In the genomic region with DNA sequence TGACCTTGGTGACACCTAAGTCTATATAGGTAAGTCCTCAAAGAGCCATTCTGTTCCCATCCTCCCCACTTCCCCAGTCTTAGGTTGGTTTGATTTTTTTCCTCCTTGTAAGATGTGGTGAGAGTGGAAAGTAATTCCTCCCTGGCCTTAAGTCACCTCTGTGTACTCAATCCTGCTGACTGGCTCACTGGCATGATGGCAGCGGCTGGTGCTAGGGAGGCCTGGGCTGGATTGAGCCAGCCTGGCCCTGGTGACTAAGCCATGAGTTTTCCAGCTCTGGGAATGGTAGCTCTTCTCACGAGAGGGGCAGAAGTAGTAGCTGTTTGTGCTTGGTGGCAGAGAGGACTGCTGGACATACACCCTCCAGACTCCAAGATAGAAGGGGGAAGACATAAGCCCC, we compare ENCODE assay signal across 9 cellular contexts. TPM values are rescaled to one million over a fixed set of nuclear protein-coding genes. Genes with fewer than 3 reads are reported as not detected.
A peak's percentile ranks its signal among the peaks of the same experiment; 100 is the strongest.
DNase-seq lines count a peak whose midpoint lies in the region; ATAC-seq, FAIRE-seq and TF ChIP-seq lines count a peak whose summit lies in the region.
"Had no signal": no experiment of that assay in that cellular context is flagged by ENCODE, and none has a peak within 500 bp of the region (broad histone marks: within the 10 kb centered on the region; RNA-seq: fewer than 3 reads in every experiment).

No MANE protein-coding gene starts in this region.

- no peaks in the 10 kb centered on the region for H3K27me3 Mint-ChIP-seq in naive B cell

- no peaks in the 10 kb centered on the region for H3K9me3 ChIP-seq in endothelial cell of umbilical vein (replicated peaks; ENCODE audit: control insufficient read depth, insufficient read depth, low read length)

- peak overlapping the region; percentile 1 for H3K4me2 ChIP-seq in endothelial cell of umbilical vein (ENCODE audit: insufficient read depth, low read length)

- peak overlapping the region; percentile 9 to 96 (median 86) for H3K4me3 Mint-ChIP-seq in naive B cell

- H4K20me1 ChIP-seq in endothelial cell of umbilical vein (replicated peaks; ENCODE audit: control insufficient read depth, extremely low read depth, insufficient read depth, low read length): no peaks in the 10 kb centered on the region

- POLR2A ChIA-PET in endothelial cell of umbilical vein (lab: Charles Lee): interaction anchor here (0.6 to 1.6 kb wide), 2 partner anchors 33 to 95 kb away, joined by 3 to 6 read pairs; no protein-coding TSS in a partner anchor

- no peaks in the 10 kb centered on the region for H3K9me3 Mint-ChIP-seq in naive B cell

- TF ChIP-seq POLR2A in endothelial cell of umbilical vein (IDR thresholded peaks at IDR 0.05; ENCODE audit: low read depth, low read length): no peak

- H3K36me3 Mint-ChIP-seq in naive B cell: no peaks in the 10 kb centered on the region

- peaks cover 2% of the 10 kb centered on the region for H3K79me2 ChIP-seq in endothelial cell of umbilical vein (ENCODE audit: control insufficient read depth, insufficient read depth, low read length)

- H3K27me3 ChIP-seq in endothelial cell of umbilical vein (ENCODE audit: control insufficient read depth in 2 of 2, insufficient read depth in 2 of 2, low read length in 2 of 2): no peaks in the 10 kb centered on the region

- no peak for ATAC-seq in naive B cell (ENCODE audit: low read depth in 2 of 2)
- no peak for ATAC-seq in HG03039 (IDR thresholded peaks at IDR 0.05; ENCODE audit: unreplicated experiment)

- dilution Hi-C loops in endothelial cell of umbilical vein (cut with MboI; ENCODE audit: extremely low pct_ligation_motif_present, low sequenced_read_pairs): no loop called here

- BruUV-seq in endothelial cell of umbilical vein (replicated peaks; lab: Mats Ljungman, UMichigan): no TSS peak

- CTCF ChIA-PET in endothelial cell of umbilical vein (lab: Charles Lee): interaction anchor here (0.8 to 18.8 kb wide), 3 partner anchors 9 to 79 kb away, joined by 4 to 434 read pairs (median 4); partner anchors contain the start of gene DHX8

- intact Hi-C loops in endothelial cell of umbilical vein (cut with micrococcal nuclease): no loop called here

- H3K36me3 ChIP-seq in endothelial cell of umbilical vein (ENCODE audit: control insufficient read depth in 2 of 2, extremely low read depth in 1 of 2, insufficient read depth in 2 of 2, low read length in 2 of 2): no peaks in the 10 kb centered on the region

- H3K9ac ChIP-seq in endothelial cell of umbilical vein (replicated peaks; ENCODE audit: extremely low read depth, insufficient read depth, low read length): no peak overlapping the region

- H3K9me1 ChIP-seq in endothelial cell of umbilical vein (replicated peaks; ENCODE audit: control insufficient read depth, extremely low read depth, insufficient read depth, low read length): no peaks in the 10 kb centered on the region

- DNase-seq in AG20443 (ENCODE audit: low spot score) (peak; percentile 91), M059J (ENCODE audit: low read depth) (peak; percentile 97), endothelial cell of umbilical vein (ENCODE audit: low read depth, low spot score) (peak; percentile 27), naive B cell (no peak), NCI-H2081 treated with DMSO at 0.1 percent for 48 hours (lab: John Stamatoyannopoulos, UW) (no peak), NCI-H1694 treated with DMSO at 0.1 percent for 48 hours (lab: John Stamatoyannopoulos, UW) (no peak), GM19240 (ENCODE audit: insufficient read length, low spot score) (no peak)
- DNase-seq: KBM-7 had no signal

- no peak overlapping the region for H3K4me3 ChIP-seq in endothelial cell of umbilical vein (replicated peaks in 1 of 3; ENCODE audit: insufficient read depth in 1 of 3, low read depth in 1 of 3, low read length in 3 of 3)

- peak; percentile 74 for FAIRE-seq in endothelial cell of umbilical vein (lab: Jason Lieb, UNC)

- peaks cover 34 to 51% (median 40%) of the 10 kb centered on the region in 3 donors for H3K4me1 Mint-ChIP-seq in naive B cell

- H3K27ac ChIP-seq in endothelial cell of umbilical vein (ENCODE audit: insufficient read depth, low read depth, low read length): no peak overlapping the region

- TF ChIP-seq CTCF in endothelial cell of umbilical vein (IDR thresholded peaks at IDR 0.05; ENCODE audit: extremely low read depth in 1 of 2, insufficient read depth in 1 of 2, low read depth in 1 of 2, low read length in 2 of 2): no peak

- peak overlapping the region; percentile 42 to 93 (median 78) for H3K27ac Mint-ChIP-seq in naive B cell

- no peak overlapping the region for H2AFZ ChIP-seq in endothelial cell of umbilical vein (ENCODE audit: low read depth, low read length)

- H3K4me1 ChIP-seq in endothelial cell of umbilical vein (ENCODE audit: control insufficient read depth, extremely low read depth, insufficient read depth, low read length): peaks cover 10% of the 10 kb centered on the region

TF ChIP-seq in endothelial cell of umbilical vein, 7 proteins besides CTCF, POLR2A, EP300 and RAD21:
- TF ChIP-seq POLR2AphosphoS5 (IDR thresholded peaks at IDR 0.05; ENCODE audit: insufficient read depth, low read depth, low read length) (no peak), MAX (IDR thresholded peaks at IDR 0.05; ENCODE audit: insufficient read depth, insufficient read length) (no peak), JUN (IDR thresholded peaks at IDR 0.05; ENCODE audit: borderline replicate concordance, insufficient read depth, insufficient read length, low read depth) (no peak), FOS (IDR thresholded peaks at IDR 0.05; ENCODE audit: borderline replicate concordance, insufficient read depth, low read length) (no peak), EZH2 (IDR thresholded peaks at IDR 0.05; ENCODE audit: borderline replicate concordance, low read depth, low read length, severe bottlenecking) (no peak), GATA2 (IDR thresholded peaks at IDR 0.05; ENCODE audit: insufficient read depth, insufficient read length, low read depth, low read length) (no peak), MYC (IDR thresholded peaks at IDR 0.05; ENCODE audit: low read depth, low read length) (no peak)

RNA-seq across cellular contexts. Expression of gene ARL4D, which starts 2.5 kb away (rescaled TPM):
- total RNA-seq in M059J (2014; rRNA removed; shearing (Covaris generic)): 15.1 and 18.4 TPM in 2 replicates
- total RNA-seq in endothelial cell of umbilical vein: 3.6 and 4.1 TPM in 2 replicates
- polyA plus RNA-seq in endothelial cell of umbilical vein (3.8 and 5.3 TPM in 2 replicates), naive B cell (ENCODE audit: low read depth in 6 of 6) (1 to 10 TPM; 1.4 to 5.7 (median 3.8) TPM)
- 3.0 and 4.6 TPM in 2 replicates for polyA plus RNA-seq in endothelial cell of umbilical vein (2011; cell fraction: cytosol; rRNA removed)
- polyA plus RNA-seq in endothelial cell of umbilical vein (2011; cell fraction: nucleus; rRNA removed): 1.7 and 1.9 TPM in 2 replicates
- 3.9 and 5.4 TPM in 2 replicates for polyA plus RNA-seq in endothelial cell of umbilical vein (2012)
- 2.0 and 2.2 TPM in 2 replicates for polyA minus RNA-seq in endothelial cell of umbilical vein
- 11.2 TPM for polyA minus RNA-seq in endothelial cell of umbilical vein (2011; cell fraction: cytosol; rRNA and poly(A)+ RNA removed)
- polyA minus RNA-seq in endothelial cell of umbilical vein (2011; cell fraction: nucleus; rRNA and poly(A)+ RNA removed): 1.1 and 1.3 TPM in 2 replicates

Comparison
In these comparisons a context has a peak if more than half of its experiments do, and no peak if none do; other contexts are left out.
1. DNase-seq: peak in AG20443 (single experiment), M059J (single experiment) and endothelial cell of umbilical vein (single experiment); none in naive B cell (single experiment), NCI-H2081 treated with DMSO at 0.1 percent for 48 hours (single experiment), NCI-H1694 treated with DMSO at 0.1 percent for 48 hours (single experiment) and GM19240 (single experiment).